Comparison of ENCODE assay signal across 24 cellular contexts in genomic region chr1:16976966-16977365, GRCh38. TPM values are rescaled to one million over a fixed set of nuclear protein-coding genes. Genes with fewer than 3 reads are reported as not detected.
"Had no signal": no experiment of that assay in that cellular context is flagged by ENCODE, and none has a peak within 500 bp of the region (broad histone marks: within the 10 kb centered on the region; RNA-seq: fewer than 3 reads in every experiment).

No MANE protein-coding gene starts in this region.

- H3K4me2 ChIP-seq: neural progenitor cell had no signal

- H3K9me3 Mint-ChIP-seq: naive thymus-derived CD4-positive, alpha-beta T cell; neural progenitor cell; stimulated activated memory B cell treated with anti-CD40 and anti-IgM and Interleukin-4, amounts not matched to agents 10 μg/mL and 1 μg/mL and 100 μg/mL, for 72 hours; stimulated activated naive CD8-positive, alpha-beta T cell treated with anti-CD3 and anti-CD28 coated beads, Interleukin-15, Interleukin-2, amounts not matched to agents 100 ng/mL and 50 ng/mL, for 24 hours had no signal

- H2AFZ ChIP-seq: neural progenitor cell had no signal

- H3K9me3 ChIP-seq: heart left ventricle, pancreas, prostate gland, spleen, transverse colon had no signal

- H3K4me3 ChIP-seq: dorsolateral prefrontal cortex, heart left ventricle, lung, neural progenitor cell, pancreas, prostate gland, spleen, transverse colon had no signal

- H3K27ac ChIP-seq: dorsolateral prefrontal cortex, heart left ventricle, neural progenitor cell, pancreas, prostate gland, spleen, transverse colon had no signal

- ATAC-seq: esophagus mucosa; heart left ventricle; left colon; left ventricle myocardium superior; naive thymus-derived CD4-positive, alpha-beta T cell; pancreas; sciatic nerve; stimulated activated memory B cell treated with anti-CD40 and anti-IgM and Interleukin-4, amounts not matched to agents 10 μg/mL and 1 μg/mL and 100 μg/mL, for 72 hours had no signal

- H3K4me1 ChIP-seq: pancreas, prostate gland had no signal

- H3K36me3 ChIP-seq: heart left ventricle, neural progenitor cell, pancreas, prostate gland, spleen, transverse colon had no signal

- H3K4me3 Mint-ChIP-seq: naive thymus-derived CD4-positive, alpha-beta T cell; stimulated activated memory B cell treated with anti-CD40 and anti-IgM and Interleukin-4, amounts not matched to agents 10 μg/mL and 1 μg/mL and 100 μg/mL, for 72 hours; stimulated activated naive CD8-positive, alpha-beta T cell treated with anti-CD3 and anti-CD28 coated beads, Interleukin-15, Interleukin-2, amounts not matched to agents 100 ng/mL and 50 ng/mL, for 24 hours had no signal

- H3K27me3 ChIP-seq: neural progenitor cell, pancreas had no signal

- H3K27ac Mint-ChIP-seq: stimulated activated memory B cell treated with anti-CD40 and anti-IgM and Interleukin-4, amounts not matched to agents 10 μg/mL and 1 μg/mL and 100 μg/mL, for 72 hours; stimulated activated naive CD8-positive, alpha-beta T cell treated with anti-CD3 and anti-CD28 coated beads, Interleukin-15, Interleukin-2, amounts not matched to agents 100 ng/mL and 50 ng/mL, for 24 hours had no signal

- H3K36me3 Mint-ChIP-seq: stimulated activated memory B cell treated with anti-CD40 and anti-IgM and Interleukin-4, amounts not matched to agents 10 μg/mL and 1 μg/mL and 100 μg/mL, for 72 hours had no signal

- DNase-seq: cortex of kidney; dorsolateral prefrontal cortex; effector CD8-positive, alpha-beta T cell; heart left ventricle; hippocampal formation; left colon; left ventricle myocardium superior; mesendoderm; naive thymus-derived CD4-positive, alpha-beta T cell; occipital lobe; spleen; stimulated activated CD4-positive, alpha-beta T cell treated with anti-CD3 and anti-CD28 coated beads, Interleukin-15, amount 100 ng/mL, for 24 hours; stimulated activated CD4-positive, alpha-beta T cell treated with anti-CD3 and anti-CD28 coated beads, Interleukin-1b, Interleukin-23, amount 100 ng/mL, for 48 hours; stimulated activated CD4-positive, alpha-beta T cell treated with anti-CD3 and anti-CD28 coated beads, Interleukin-4, amount 100 ng/mL, for 24 hours; transverse colon had no signal

RNA-seq across cellular contexts. Expression of gene MFAP2, which starts 3.5 kb away (rescaled TPM):
- total RNA-seq: mononuclear cell; naive thymus-derived CD4-positive, alpha-beta T cell had no signal
